In the genomic region with DNA sequence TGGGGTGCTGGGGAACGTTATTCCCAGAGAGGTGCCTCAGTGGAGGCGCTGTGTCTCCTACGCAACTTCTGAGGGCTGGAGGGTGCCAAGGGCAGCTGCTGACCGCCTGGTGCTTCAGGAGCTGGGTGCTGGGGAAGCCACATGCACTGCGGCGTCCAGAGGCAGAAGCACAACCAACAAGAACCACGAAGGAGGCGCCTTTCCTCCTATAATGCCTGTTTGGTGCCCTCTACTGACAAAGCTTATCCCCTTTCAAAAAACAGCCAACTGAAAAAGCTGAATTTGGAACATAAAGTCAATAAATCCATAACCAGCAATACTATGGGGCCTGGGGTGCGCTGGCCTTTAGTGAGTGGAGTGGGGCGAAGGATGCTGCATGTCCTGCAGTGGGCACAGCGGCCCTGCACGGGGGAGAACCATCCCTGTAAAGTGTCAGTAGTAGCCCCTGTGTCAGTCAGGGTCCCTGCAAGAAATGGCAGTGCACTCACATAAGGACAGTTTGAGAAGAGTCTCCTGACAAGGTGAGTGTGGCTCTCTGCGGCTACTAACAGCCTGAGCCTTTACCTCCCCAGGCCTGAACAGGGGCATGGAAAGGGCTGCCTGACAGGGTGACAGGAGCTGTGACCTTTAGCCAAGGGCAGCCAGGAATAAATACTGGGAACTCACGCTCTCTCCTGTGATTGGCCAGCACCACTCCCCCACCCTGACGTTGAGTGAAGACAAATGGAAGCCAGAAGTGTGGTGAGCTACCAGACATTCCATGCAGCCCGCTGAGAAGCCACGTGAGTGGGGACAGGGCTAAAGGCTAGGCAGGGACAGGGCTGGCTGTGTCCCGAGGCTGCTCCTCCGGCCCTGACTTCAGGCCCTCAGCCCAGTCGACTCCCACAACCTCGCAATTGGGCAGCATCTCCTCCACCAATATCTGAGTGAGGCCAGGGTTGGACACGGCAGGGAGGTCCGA, we compare ENCODE assay signal across 9 cellular contexts. TPM values are rescaled to one million over a fixed set of nuclear protein-coding genes. Genes with fewer than 3 reads are reported as not detected.
A peak's percentile ranks its signal among the peaks of the same experiment; 100 is the strongest.
DNase-seq lines count a peak whose midpoint lies in the region; ATAC-seq, FAIRE-seq and TF ChIP-seq lines count a peak whose summit lies in the region.
"Had no signal": no experiment of that assay in that cellular context is flagged by ENCODE, and none has a peak within 500 bp of the region (broad histone marks: within the 10 kb centered on the region; RNA-seq: fewer than 3 reads in every experiment).

No MANE protein-coding gene starts in this region.

- peaks cover 29% of the 10 kb centered on the region for H3K36me3 Mint-ChIP-seq in activated naive CD4-positive, alpha-beta T cell treated with anti-CD3 and anti-CD28 coated beads, Interleukin-2, amount 10 ng/mL, durations not matched to agents 7 days and 5 days
- H3K36me3 Mint-ChIP-seq in type B pancreatic cell = peaks cover 8% of the 10 kb centered on the region

- H3K27ac Mint-ChIP-seq in activated naive CD4-positive, alpha-beta T cell treated with anti-CD3 and anti-CD28 coated beads, Interleukin-2, amount 10 ng/mL, durations not matched to agents 7 days and 5 days = no peak overlapping the region
- H3K27ac Mint-ChIP-seq in type B pancreatic cell = peak overlapping the region; percentile 50

- H3K9me3 Mint-ChIP-seq in activated naive CD4-positive, alpha-beta T cell treated with anti-CD3 and anti-CD28 coated beads, Interleukin-2, amount 10 ng/mL, durations not matched to agents 7 days and 5 days = no peaks in the 10 kb centered on the region
- H3K9me3 Mint-ChIP-seq in type B pancreatic cell = no peaks in the 10 kb centered on the region

- ATAC-seq in HG03039 (IDR thresholded peaks at IDR 0.05; ENCODE audit: unreplicated experiment) = no peak

- peaks cover 32% of the 10 kb centered on the region; the same call in 1 of the 2 replicates for H3K36me3 ChIP-seq in SK-N-MC (ENCODE audit: insufficient read depth, low read length)

- H3K4me1 Mint-ChIP-seq in activated naive CD4-positive, alpha-beta T cell treated with anti-CD3 and anti-CD28 coated beads, Interleukin-2, amount 10 ng/mL, durations not matched to agents 7 days and 5 days = peaks cover 34% of the 10 kb centered on the region
- H3K4me1 Mint-ChIP-seq in type B pancreatic cell (ENCODE audit: unreplicated experiment) = peaks cover 15% of the 10 kb centered on the region

- no peak overlapping the region for H3K9ac ChIP-seq in SK-N-MC (ENCODE audit: insufficient read length)

- TF ChIP-seq CTCF in fibroblast of villous mesenchyme (IDR thresholded peaks at IDR 0.05; ENCODE audit: insufficient read depth, low read depth, low read length) (peak; percentile 42), type B pancreatic cell (conservative IDR thresholded peaks at IDR 0.05) (peak; percentile 34)

- no peaks in the 10 kb centered on the region for H3K9me3 ChIP-seq in SK-N-MC (ENCODE audit: low read depth, low read length)

- no peak for FAIRE-seq in GM12892 (lab: Jason Lieb, UNC)

- H3K27ac ChIP-seq in SK-N-MC = 0 out of 2 replicates have a peak overlapping the region, but pooled peaks have one; percentile 42

- H3K4me3 ChIP-seq in SK-N-MC = no peak overlapping the region
- H3K4me3 ChIP-seq in fibroblast of villous mesenchyme (ENCODE audit: low read depth, low read length) = no peak overlapping the region

- no peak for TF ChIP-seq POLR2A in GM12892 (IDR thresholded peaks at IDR 0.05; ENCODE audit: low read depth, low read length)

- H3K4me3 Mint-ChIP-seq in activated naive CD4-positive, alpha-beta T cell treated with anti-CD3 and anti-CD28 coated beads, Interleukin-2, amount 10 ng/mL, durations not matched to agents 7 days and 5 days = no peak overlapping the region
- no peak overlapping the region for H3K4me3 Mint-ChIP-seq in type B pancreatic cell

- no peaks in the 10 kb centered on the region for H3K27me3 Mint-ChIP-seq in activated naive CD4-positive, alpha-beta T cell treated with anti-CD3 and anti-CD28 coated beads, Interleukin-2, amount 10 ng/mL, durations not matched to agents 7 days and 5 days
- H3K27me3 Mint-ChIP-seq in type B pancreatic cell = no peaks in the 10 kb centered on the region

- CTCF ChIA-PET in activated naive CD4-positive, alpha-beta T cell treated with anti-CD3 and anti-CD28 coated beads, Interleukin-2, amount 10 ng/mL, durations not matched to agents 7 days and 5 days (lab: Charles Lee) = interaction anchor here (1.0 to 1.7 kb wide), 7 partner anchors 8 to 164 kb away, joined by 3 to 4 read pairs (median 3); a partner anchor contains a TSS

- DNase-seq in activated naive CD4-positive, alpha-beta T cell treated with anti-CD3 and anti-CD28 coated beads, Interleukin-2, amount 10 ng/mL, durations not matched to agents 7 days and 5 days = peak; percentile 31
- DNase-seq in activated naive CD4-positive, alpha-beta T cell (lab: John Stamatoyannopoulos, UW) = no peak
- DNase-seq in SK-N-MC (ENCODE audit: low read depth, low spot score) = no peak
- peak; percentile 48 for DNase-seq in fibroblast of villous mesenchyme (ENCODE audit: low read depth)
- no peak for DNase-seq in type B pancreatic cell (ENCODE audit: extremely low spot score, unreplicated experiment)
- no peak for DNase-seq in GM12892 (ENCODE audit: insufficient read length)
- DNase-seq in NCI-H774 (lab: John Stamatoyannopoulos, UW) = no peak

RNA-seq across cellular contexts. Expression of a gene that starts 4.5 kb away (rescaled TPM):
- 0.86 and 1.6 TPM in 2 replicates for total RNA-seq in fibroblast of villous mesenchyme
- total RNA-seq in type B pancreatic cell (ENCODE audit: low replicate concordance) = 9.3 and 13.0 TPM in 2 replicates
- polyA plus RNA-seq in GM12892 (2012; ENCODE audit: missing spikeins) = not detected

RNA-seq across cellular contexts. Expression of a gene that starts 8.0 kb away (rescaled TPM):
- 39.3 and 43.2 TPM in 2 replicates for total RNA-seq in fibroblast of villous mesenchyme
- total RNA-seq in type B pancreatic cell (ENCODE audit: low replicate concordance) = 43.8 and 57.4 TPM in 2 replicates
- polyA plus RNA-seq in GM12892 (2012; ENCODE audit: missing spikeins) = 28.2 TPM

RNA-seq across cellular contexts. Expression of a gene that starts 11.2 kb away (rescaled TPM):
- not detected in 2 replicates for total RNA-seq in fibroblast of villous mesenchyme
- total RNA-seq in type B pancreatic cell (ENCODE audit: low replicate concordance) = 0.56 and 0.81 TPM in 2 replicates
- not detected for polyA plus RNA-seq in GM12892 (2012; ENCODE audit: missing spikeins)
- total RNA-seq: glomerular endothelial cell had no signal

RNA-seq across cellular contexts. Expression of a gene that starts 34.1 kb away (rescaled TPM):
- total RNA-seq in fibroblast of villous mesenchyme (21.2 and 24.8 TPM in 2 replicates), type B pancreatic cell (ENCODE audit: low replicate concordance) (7.5 and 11.7 TPM in 2 replicates)
- polyA plus RNA-seq in GM12892 (2012; ENCODE audit: missing spikeins) = 36.2 TPM

RNA-seq across cellular contexts. Expression of a gene that starts 34.5 kb away (rescaled TPM):
- total RNA-seq in fibroblast of villous mesenchyme = 12.5 and 15.1 TPM in 2 replicates
- total RNA-seq in type B pancreatic cell (ENCODE audit: low replicate concordance) = 11.4 and 20.2 TPM in 2 replicates
- 59.4 TPM for polyA plus RNA-seq in GM12892 (2012; ENCODE audit: missing spikeins)

Comparison
In these comparisons a context has a peak if more than half of its experiments do, and no peak if none do; other contexts are left out.
1. DNase-seq: peak in activated naive CD4-positive, alpha-beta T cell treated with anti-CD3 and anti-CD28 coated beads, Interleukin-2, amount 10 ng/mL, durations not matched to agents 7 days and 5 days (single experiment) and fibroblast of villous mesenchyme (single experiment); none in activated naive CD4-positive, alpha-beta T cell (0 of 4), SK-N-MC (single experiment), type B pancreatic cell (single experiment), GM12892 (single experiment) and NCI-H774 (single experiment).